8 cellular contexts compared by ENCODE assay signal in genomic region chr4:10115657-10116624, GRCh38. TPM values are rescaled to one million over a fixed set of nuclear protein-coding genes. Genes with fewer than 3 reads are reported as not detected.
DNase-seq lines count a peak whose midpoint lies in the region; FAIRE-seq and TF ChIP-seq lines count a peak whose summit lies in the region.

No MANE protein-coding gene starts in this region.

- no peak overlapping the region for H2BK20ac ChIP-seq in H9 (ENCODE audit: low read depth, low read length, poor library complexity, severe bottlenecking)

- H3K79me2 ChIP-seq in H9 (ENCODE audit: insufficient read depth, low read length) (peaks cover 21% of the 10 kb centered on the region; the same call in 1 of the 2 replicates), mesendoderm (ENCODE audit: control insufficient read depth, insufficient read depth, low read length) (peaks cover 52% of the 10 kb centered on the region)

- peaks cover 39 to 52% (median 51%) of the 10 kb centered on the region in 3 experiments for H3K36me3 Mint-ChIP-seq in H9 (ENCODE audit: insufficient read depth in 1 of 3, low read depth in 3 of 3)
- peaks cover 50% of the 10 kb centered on the region for H3K36me3 Mint-ChIP-seq in activated CD4-positive, alpha-beta T cell treated with anti-CD3 and anti-CD28 coated beads, Interleukin-2, amount 10 ng/mL, durations not matched to agents 24 days and 14 days (ENCODE audit: low read depth)

- in situ Hi-C loops in GM13976 (cut with MboI; ENCODE audit: low sequenced_read_pairs, unreplicated experiment) = no loop called here

- H2BK120ac ChIP-seq in H9 (ENCODE audit: low read depth, low read length, poor library complexity, severe bottlenecking) = no peak overlapping the region
- peak overlapping the region; percentile 93 for H2BK120ac ChIP-seq in mesendoderm (ENCODE audit: low read depth, low read length)

- H2BK12ac ChIP-seq in H9 (ENCODE audit: insufficient read length, low read depth, low read length) = no peak overlapping the region

- H3K4ac ChIP-seq in H9 (ENCODE audit: low read depth, low read length) (no peak overlapping the region; the same call in 1 of the 2 replicates), mesendoderm (ENCODE audit: low read depth, low read length) (peak overlapping the region; percentile 98)

- no peak overlapping the region for H3K27ac ChIP-seq in H9 (ENCODE audit: insufficient read length, low read depth, low read length)
- peak overlapping the region in 57 of 59 donors; percentile 49 to 99 (median 90) for H3K27ac ChIP-seq in dorsolateral prefrontal cortex
- H3K27ac ChIP-seq in mesendoderm (ENCODE audit: low read depth, low read length) = peak overlapping the region; percentile 89

- H3K79me1 ChIP-seq in H9 (ENCODE audit: insufficient read depth, low read depth, low read length, poor library complexity, severe bottlenecking) (peaks cover 3% of the 10 kb centered on the region), mesendoderm (ENCODE audit: low read length) (peaks cover 17% of the 10 kb centered on the region)

- H3K27ac Mint-ChIP-seq in H9 = peak overlapping the region; percentile 94 to 98 (median 97)
- peak overlapping the region; percentile 95 for H3K27ac Mint-ChIP-seq in activated CD4-positive, alpha-beta T cell treated with anti-CD3 and anti-CD28 coated beads, Interleukin-2, amount 10 ng/mL, durations not matched to agents 24 days and 14 days

- H3K4me2 ChIP-seq in H9 (ENCODE audit: insufficient read depth, insufficient read length, low read length) = peak overlapping the region; percentile 59
- H3K4me2 ChIP-seq in mesendoderm (ENCODE audit: low read length) = peak overlapping the region; percentile 90

- H3K14ac ChIP-seq in H9 (ENCODE audit: insufficient read depth, low read length) = peak overlapping the region; percentile 88

- no peak for TF ChIP-seq CTCF in GM13976 (IDR thresholded peaks at IDR 0.05; ENCODE audit: borderline replicate concordance, control extremely low read depth, extremely low read depth, insufficient read depth, missing control alignments)
- TF ChIP-seq CTCF in H9 (conservative IDR thresholded peaks at IDR 0.05) = no peak
- TF ChIP-seq CTCF in dorsolateral prefrontal cortex (IDR thresholded peaks at IDR 0.05 in 54 of 56, conservative IDR thresholded peaks at IDR 0.05 in 2 of 56; ENCODE audit: low read depth in 1 of 56, partially characterized antibody in 56 of 56) = no peak
- no peak for TF ChIP-seq CTCF in D721Med (IDR thresholded peaks at IDR 0.05; ENCODE audit: insufficient read depth, missing control alignments)

- intact Hi-C loops in activated CD4-positive, alpha-beta T cell treated with anti-CD3 and anti-CD28 coated beads, Interleukin-2, amount 10 ng/mL, durations not matched to agents 24 days and 14 days (cut with micrococcal nuclease) = loop anchor here (1.0 to 2.0 kb wide), 4 partner anchors 10 to 615 kb away; partner anchors contain the start of gene ZNF518B
- intact Hi-C loops in dorsolateral prefrontal cortex (cut with DNase I) = loop anchor here (5.0 kb wide), 4 partner anchors 41 to 181 kb away; partner anchors contain the start of gene SLC2A9 (in 1 of the 2)

- H3K56ac ChIP-seq in H9 (ENCODE audit: insufficient read length, low read depth, low read length) = no peak overlapping the region
- peak overlapping the region; percentile 80 for H3K56ac ChIP-seq in mesendoderm (ENCODE audit: low read length)

- H4K5ac ChIP-seq in H9 (ENCODE audit: insufficient read length, low read depth, low read length) (no peak overlapping the region), mesendoderm (ENCODE audit: low read length) (no peak overlapping the region)

- no peak overlapping the region for H4K91ac ChIP-seq in H9 (ENCODE audit: insufficient read length, low read depth, low read length)

- H3K23me2 ChIP-seq in H9 (ENCODE audit: insufficient read length, low read depth, low read length, poor library complexity, severe bottlenecking) = peaks cover 13% of the 10 kb centered on the region

- peaks cover 15% of the 10 kb centered on the region for H3K4me1 ChIP-seq in H9 (ENCODE audit: insufficient read depth, low read length)
- peaks cover 9% of the 10 kb centered on the region for H3K4me1 ChIP-seq in mesendoderm (ENCODE audit: control insufficient read depth, low read depth, low read length)

- no peak overlapping the region for H2AFZ ChIP-seq in H9 (ENCODE audit: low read length)

- H3K36me3 ChIP-seq in MG63 (peaks cover 46% of the 10 kb centered on the region), mesendoderm (ENCODE audit: control insufficient read depth, insufficient read depth, low read length) (peaks cover 3% of the 10 kb centered on the region)

- H3K9ac ChIP-seq in H9 (ENCODE audit: extremely low read depth, insufficient read length, low read length) (peak overlapping the region; percentile 57), mesendoderm (ENCODE audit: low read length) (peak overlapping the region; percentile 91)

- H3K4me3 ChIP-seq in MG63 (peak overlapping the region; percentile 64), dorsolateral prefrontal cortex (peak overlapping the region; percentile 60 to 89 (median 78)), mesendoderm (ENCODE audit: low read length) (peak overlapping the region; percentile 86)

- peak; percentile 82 for DNase-seq in GM13976 (ENCODE audit: low spot score)
- DNase-seq in H9 = peak; percentile 75
- peak; percentile 43 for DNase-seq in MG63
- DNase-seq in activated CD4-positive, alpha-beta T cell treated with anti-CD3 and anti-CD28 coated beads, Interleukin-2, amount 10 ng/mL, durations not matched to agents 24 days and 14 days = peak; percentile 93
- peak in 1 of 10 donors; percentile 23 for DNase-seq in dorsolateral prefrontal cortex
- DNase-seq in mesendoderm = peak; percentile 60
- peak; percentile 60 to 72 (median 66) for DNase-seq in stimulated activated naive CD4-positive, alpha-beta T cell (lab: John Stamatoyannopoulos, UW)
- DNase-seq in D721Med (ENCODE audit: insufficient read length, low spot score) = no peak

- H3K27me3 Mint-ChIP-seq in H9 (ENCODE audit: low read depth) = no peaks in the 10 kb centered on the region; the same call in 1 of the 2 replicates
- no peaks in the 10 kb centered on the region for H3K27me3 Mint-ChIP-seq in activated CD4-positive, alpha-beta T cell treated with anti-CD3 and anti-CD28 coated beads, Interleukin-2, amount 10 ng/mL, durations not matched to agents 24 days and 14 days

- H2AK5ac ChIP-seq in H9 (ENCODE audit: insufficient read length, low read length) (no peak overlapping the region), mesendoderm (ENCODE audit: low read length) (no peak overlapping the region)

- H3K9me3 Mint-ChIP-seq in H9 = no peaks in the 10 kb centered on the region; a peak in 1 of 5 replicates
- no peaks in the 10 kb centered on the region for H3K9me3 Mint-ChIP-seq in activated CD4-positive, alpha-beta T cell treated with anti-CD3 and anti-CD28 coated beads, Interleukin-2, amount 10 ng/mL, durations not matched to agents 24 days and 14 days

- peaks cover 2% of the 10 kb centered on the region for H4K20me1 ChIP-seq in H9 (ENCODE audit: control insufficient read depth, insufficient read depth, insufficient read length)

- H3K4me1 Mint-ChIP-seq in H9 = peaks cover 62 to 70% of the 10 kb centered on the region in 2 experiments
- H3K4me1 Mint-ChIP-seq in activated CD4-positive, alpha-beta T cell treated with anti-CD3 and anti-CD28 coated beads, Interleukin-2, amount 10 ng/mL, durations not matched to agents 24 days and 14 days = peaks cover 72% of the 10 kb centered on the region

- H3K4me3 Mint-ChIP-seq in H9 = peak overlapping the region; percentile 94 to 96
- peak overlapping the region; percentile 98 for H3K4me3 Mint-ChIP-seq in activated CD4-positive, alpha-beta T cell treated with anti-CD3 and anti-CD28 coated beads, Interleukin-2, amount 10 ng/mL, durations not matched to agents 24 days and 14 days

- H3K9me3 ChIP-seq in H9 (ENCODE audit: control insufficient read depth, low read depth, low read length) (no peaks in the 10 kb centered on the region), MG63 (no peaks in the 10 kb centered on the region)

- no peak overlapping the region for H3K23ac ChIP-seq in H9 (ENCODE audit: insufficient read length, low read depth, low read length)
- peak overlapping the region; percentile 15 for H3K23ac ChIP-seq in mesendoderm (ENCODE audit: low read length)

- H4K8ac ChIP-seq in H9 (replicated peaks; ENCODE audit: insufficient read length, low read depth, low read length) = no peak overlapping the region
- H4K8ac ChIP-seq in mesendoderm (ENCODE audit: low read depth, low read length) = peak overlapping the region; percentile 28

- FAIRE-seq in D721Med (lab: Jason Lieb, UNC) = no peak

- H2BK15ac ChIP-seq in H9 (ENCODE audit: low read depth, low read length) (no peak overlapping the region), mesendoderm (replicated peaks; ENCODE audit: low read depth) (no peak overlapping the region)

- H2BK5ac ChIP-seq in H9 (ENCODE audit: insufficient read length, low read length) (no peak overlapping the region), mesendoderm (ENCODE audit: low read length) (no peak overlapping the region)

- H3T11ph ChIP-seq in H9 (ENCODE audit: low read length) = no peak overlapping the region

- WGBS in H9 (ENCODE audit: extremely low coverage, insufficient read length, low lambda C conversion rate) = no CpG with 5 or more reads among the region's 87 CpGs
- no CpG with 5 or more reads among the region's 87 CpGs for WGBS in mesendoderm (ENCODE audit: extremely low coverage, insufficient coverage, low lambda C conversion rate)

- H3K18ac ChIP-seq in H9 (ENCODE audit: insufficient read length, low read depth, low read length) (peak overlapping the region; percentile 71), mesendoderm (ENCODE audit: low read length) (peak overlapping the region; percentile 96)

- H3K27me3 ChIP-seq in H9 (ENCODE audit: insufficient read depth, low read length) = no peaks in the 10 kb centered on the region
- no peaks in the 10 kb centered on the region for H3K27me3 ChIP-seq in MG63
- H3K27me3 ChIP-seq in dorsolateral prefrontal cortex = no peaks in the 10 kb centered on the region
- H3K27me3 ChIP-seq in mesendoderm (ENCODE audit: insufficient read depth, low read length, poor library complexity) = no peaks in the 10 kb centered on the region

RNA-seq across cellular contexts. Expression of gene WDR1, which starts 0.7 kb away (rescaled TPM):
- total RNA-seq in H9 (2021) (366 and 367 TPM in 2 replicates), dorsolateral prefrontal cortex (100 to 1,000 TPM in 77 of 120 experiments, 10 to 100 TPM in 43; 67.7 to 164 (median 107) TPM)
- 181 and 237 TPM in 2 replicates for total RNA-seq in MG63 (2014; rRNA removed; shearing (Covaris generic); ENCODE audit: low replicate concordance)
- 369 and 376 TPM in 2 replicates for total RNA-seq in activated CD4-positive, alpha-beta T cell treated with anti-CD3 and anti-CD28 coated beads, Interleukin-2, amount 10 ng/mL, durations not matched to agents 24 days and 14 days
- 261 TPM for polyA plus RNA-seq in mesendoderm (2013, experiment 1 of 2)
- polyA plus RNA-seq in mesendoderm (2013, experiment 2 of 2) = 261 TPM
